Comparison of ENCODE assay signal across 11 cellular contexts in the genomic region with DNA sequence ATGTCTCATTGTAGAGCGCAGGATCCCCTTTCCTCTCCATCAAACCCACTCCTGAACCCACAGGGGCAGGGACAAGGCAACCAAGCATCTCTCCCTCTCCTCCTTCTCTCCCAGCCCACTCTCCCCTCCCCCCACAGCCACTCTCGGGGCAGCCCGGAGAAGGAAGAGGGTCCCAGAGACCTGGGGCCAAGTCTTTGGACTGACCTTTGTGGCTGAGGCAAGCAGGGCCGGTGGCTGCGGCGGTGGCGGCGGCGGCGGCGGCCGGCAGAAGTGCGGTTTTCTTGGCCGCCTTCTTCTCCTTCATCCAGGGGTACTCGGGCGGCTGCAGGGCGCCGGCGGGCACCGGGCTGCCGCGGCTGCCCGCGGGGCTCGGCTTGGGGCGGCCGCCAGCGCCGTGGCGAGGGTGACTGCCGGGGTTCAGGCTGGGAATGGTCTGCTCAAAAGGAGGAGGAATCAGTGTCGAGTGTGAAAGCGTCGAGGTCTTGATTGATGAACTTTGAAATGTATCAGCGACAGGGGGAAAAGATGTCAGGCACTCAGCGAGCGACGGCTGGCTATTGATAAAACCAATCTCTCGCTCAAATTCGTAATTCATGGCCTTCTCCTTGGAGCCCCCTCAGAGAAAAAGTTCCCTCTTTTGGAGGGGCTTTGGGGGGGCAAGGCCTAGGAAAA. TPM values are rescaled to one million over a fixed set of nuclear protein-coding genes. Genes with fewer than 3 reads are reported as not detected.
A peak's percentile ranks its signal among the peaks of the same experiment; 100 is the strongest.
DNase-seq lines count a peak whose midpoint lies in the region; ATAC-seq and TF ChIP-seq lines count a peak whose summit lies in the region.
"Had no signal": no experiment of that assay in that cellular context is flagged by ENCODE, and none has a peak within 500 bp of the region (broad histone marks: within the 10 kb centered on the region; RNA-seq: fewer than 3 reads in every experiment).

No MANE protein-coding gene starts in this region.

- WGBS in HUES64: 3% methylated on average over 40 of the region's 40 CpGs

- ATAC-seq in HG03520 (IDR thresholded peaks at IDR 0.05; ENCODE audit: unreplicated experiment): no peak
- ATAC-seq: HCT116 had no signal

- peak overlapping the region; percentile 33; the same call in 1 of the 2 replicates for H3K4me3 ChIP-seq in HUES64 (ENCODE audit: low read length)
- H3K4me3 ChIP-seq in ascending aorta: peak overlapping the region; percentile 68 to 79
- peak overlapping the region; percentile 48 for H3K4me3 ChIP-seq in iPS-18a (ENCODE audit: low read length)

- DNase-seq in ascending aorta (ENCODE audit: low spot score in 2 of 2): no peak
- DNase-seq in retina: peak; percentile 75
- DNase-seq in KBM-7: no peak
- DNase-seq in HUDEP-2 (lab: John Stamatoyannopoulos, UW; ENCODE audit: unreplicated experiment in 76 of 76): no peak
- DNase-seq in stimulated activated CD4-positive, alpha-beta T cell treated with anti-CD3 and anti-CD28 coated beads, Interleukin-15, amount 100 ng/mL, for 24 hours: no peak
- DNase-seq: DMS153, T-cell had no signal

- no peak overlapping the region for H3K27ac ChIP-seq in HUES64 (ENCODE audit: low read depth, low read length)
- H3K27ac ChIP-seq in ascending aorta: peak overlapping the region; percentile 89 to 97
- H3K27ac ChIP-seq in iPS-18a (ENCODE audit: low read length): no peak overlapping the region

- H3K27me3 ChIP-seq in HUES64 (ENCODE audit: insufficient read depth, low read length) (peaks cover 100% of the 10 kb centered on the region), ascending aorta (no peaks in the 10 kb centered on the region), iPS-18a (ENCODE audit: control insufficient read depth, insufficient read depth, low read length) (peaks cover 100% of the 10 kb centered on the region)

- TF ChIP-seq CTCF in ascending aorta (IDR thresholded peaks at IDR 0.05): no peak

- H3K9ac ChIP-seq in HUES64 (ENCODE audit: low read depth, low read length): no peak overlapping the region
- no peak overlapping the region for H3K9ac ChIP-seq in iPS-18a (ENCODE audit: low read length)

- intact Hi-C loops in ascending aorta (cut with DNase I): loop anchor here (5.0 kb wide), 1 partner anchor 1350 kb away; no protein-coding TSS in a partner anchor

- H3K4me1 ChIP-seq in HUES64 (ENCODE audit: insufficient read depth, low read length): peaks cover 29% of the 10 kb centered on the region
- peaks cover 4 to 28% of the 10 kb centered on the region in 2 donors for H3K4me1 ChIP-seq in ascending aorta
- H3K4me1 ChIP-seq in iPS-18a (ENCODE audit: control insufficient read depth, low read depth, low read length): peaks cover 16% of the 10 kb centered on the region

- in situ Hi-C loops in KBM-7 (cut with MboI; ENCODE audit: low pct_unique_long_range_greater_than_20kb, low sequenced_read_pairs): no loop called here

- H3K36me3 ChIP-seq in HUES64 (ENCODE audit: insufficient read depth, low read length) (no peaks in the 10 kb centered on the region), ascending aorta (no peaks in the 10 kb centered on the region), iPS-18a (ENCODE audit: control insufficient read depth, low read depth, low read length) (no peaks in the 10 kb centered on the region)

- H3K9me3 ChIP-seq in HUES64 (ENCODE audit: insufficient read depth, low read depth, low read length) (no peaks in the 10 kb centered on the region), ascending aorta (no peaks in the 10 kb centered on the region), iPS-18a (ENCODE audit: control insufficient read depth, low read depth, low read length) (no peaks in the 10 kb centered on the region)

RNA-seq across cellular contexts. Expression of a gene that starts 0.4 kb away (rescaled TPM):
- 3.4 TPM for polyA plus RNA-seq in HUES64 (2013, experiment 1 of 2)
- 8.4 TPM for polyA plus RNA-seq in HUES64 (2013, experiment 2 of 2)
- 36.5 TPM for total RNA-seq in ascending aorta
- total RNA-seq: T-cell had no signal

RNA-seq across cellular contexts. Expression of a gene that starts 6.2 kb away (rescaled TPM):
- polyA plus RNA-seq in HUES64 (2013, experiment 1 of 2): 7.8 TPM
- polyA plus RNA-seq in HUES64 (2013, experiment 2 of 2): 11.2 TPM
- not detected for total RNA-seq in ascending aorta

RNA-seq across cellular contexts. Expression of a gene that starts 28.5 kb away (rescaled TPM):
- not detected for polyA plus RNA-seq in HUES64 (2013, experiment 1 of 2)
- polyA plus RNA-seq in HUES64 (2013, experiment 2 of 2): 0.44 TPM
- 2.1 TPM for total RNA-seq in ascending aorta

RNA-seq across cellular contexts. Expression of a gene that starts 41.4 kb away (rescaled TPM):
- polyA plus RNA-seq in HUES64 (2013, experiment 1 of 2): 0.50 TPM
- polyA plus RNA-seq in HUES64 (2013, experiment 2 of 2): 0.89 TPM
- total RNA-seq in ascending aorta: 22.0 TPM

RNA-seq across cellular contexts. Expression of a gene that starts 45.5 kb away (rescaled TPM):
- polyA plus RNA-seq in HUES64 (2013, experiment 1 of 2): 0.20 TPM
- 1.0 TPM for polyA plus RNA-seq in HUES64 (2013, experiment 2 of 2)
- 15.3 TPM for total RNA-seq in ascending aorta

Comparison
In these comparisons a context has a peak if more than half of its experiments do, and no peak if none do; other contexts are left out.
1. H3K27ac ChIP-seq: peak in ascending aorta (2 of 2); none in HUES64 (single experiment) and iPS-18a (single experiment).
2. Peak in every context shown above with its lines, with median percentiles within 50 percentile points of each other: H3K4me3 ChIP-seq.